ENCODE assay signal across 15 cellular contexts in the genomic region with DNA sequence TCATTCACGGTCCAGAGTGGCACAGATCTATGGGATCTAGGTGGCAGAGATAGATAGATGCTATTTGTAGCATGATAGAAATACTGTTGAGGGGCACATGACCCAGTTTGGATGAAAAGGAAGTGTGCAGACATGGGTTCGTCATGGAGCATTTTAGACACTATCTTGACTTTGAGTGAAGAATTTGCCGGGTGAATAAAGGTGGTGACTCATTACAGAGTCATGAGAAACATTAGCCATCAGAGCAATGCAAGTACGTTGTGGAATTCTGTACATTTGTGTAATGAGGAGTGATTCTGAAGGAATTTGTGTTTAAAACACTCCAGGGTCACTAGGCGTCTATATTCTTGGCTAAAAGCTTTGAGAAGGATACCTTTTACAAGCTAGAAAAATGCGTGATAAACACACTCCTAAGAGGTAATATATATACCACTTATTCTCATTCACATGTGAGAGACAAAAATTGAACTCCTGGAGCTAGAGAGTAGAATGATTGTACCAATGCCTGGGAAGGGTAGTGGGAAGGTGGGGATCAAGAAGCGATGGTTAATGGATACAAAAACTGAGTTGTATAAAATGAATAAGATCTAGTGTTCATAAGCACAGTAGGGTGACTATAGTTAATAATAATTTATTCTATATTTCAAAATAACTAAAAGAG.
A peak's percentile ranks its signal among the peaks of the same experiment; 100 is the strongest.
DNase-seq lines count a peak whose midpoint lies in the region; ATAC-seq, FAIRE-seq and TF ChIP-seq lines count a peak whose summit lies in the region.
"Had no signal": no experiment of that assay in that cellular context is flagged by ENCODE, and none has a peak within 500 bp of the region (broad histone marks: within the 10 kb centered on the region; RNA-seq: fewer than 3 reads in every experiment).

No MANE protein-coding gene starts in this region.

- peak overlapping the region; percentile 48 to 71 for H3K27ac ChIP-seq in A549
- no peak overlapping the region for H3K27ac ChIP-seq in mesendoderm (ENCODE audit: low read depth, low read length)
- no peak overlapping the region for H3K27ac ChIP-seq in tibial artery

- H4K5ac ChIP-seq in mesendoderm (ENCODE audit: low read length) = no peak overlapping the region

- no peak overlapping the region for H2BK5ac ChIP-seq in mesendoderm (ENCODE audit: low read length)

- no peak for TF ChIP-seq POLR2A in A549 (IDR thresholded peaks at IDR 0.05; ENCODE audit: low read length)

- H3K9ac ChIP-seq in mesendoderm (ENCODE audit: low read length) = no peak overlapping the region

- no peak for TF ChIP-seq EP300 in A549 (IDR thresholded peaks at IDR 0.05)

- WGBS in A549 (ENCODE audit: missing lambda C conversion rate) = 5% methylated on average over 7 of the region's 7 CpGs
- no CpG with 5 or more reads among the region's 7 CpGs for WGBS in mesendoderm (ENCODE audit: extremely low coverage, insufficient coverage, low lambda C conversion rate)

- no peaks in the 10 kb centered on the region; the same call in 2 of the 3 replicates for H3K9me3 ChIP-seq in A549
- H3K9me3 ChIP-seq in tibial artery = no peaks in the 10 kb centered on the region

- CTCF ChIA-PET in A549 (lab: Yijun Ruan, JAX) = no interaction called here

- no peak overlapping the region for H2BK120ac ChIP-seq in mesendoderm (ENCODE audit: low read depth, low read length)

- TF ChIP-seq CTCF in A549 (IDR thresholded peaks at IDR 0.05) = no peak
- no peak for TF ChIP-seq CTCF in tibial artery (IDR thresholded peaks at IDR 0.05)

- no peak overlapping the region for H3K23ac ChIP-seq in mesendoderm (ENCODE audit: low read length)

- H3K36me3 ChIP-seq in mesendoderm (ENCODE audit: control insufficient read depth, insufficient read depth, low read length) (no peaks in the 10 kb centered on the region), tibial artery (no peaks in the 10 kb centered on the region)

- no peak for FAIRE-seq in A549 (lab: Jason Lieb, UNC)

- H3K79me2 ChIP-seq in mesendoderm (ENCODE audit: control insufficient read depth, insufficient read depth, low read length) = no peaks in the 10 kb centered on the region

- intact Hi-C loops in tibial artery (cut with DNase I; ENCODE audit: low total_unique reads) = no loop called here

- peak in 1 of 2 experiments; percentile 60 for DNase-seq in A549 (ENCODE audit: low read depth in 1 of 2, low spot score in 1 of 2)
- DNase-seq in HPDE6-E6E7 (ENCODE audit: extremely low spot score) = peak; percentile 25
- DNase-seq in amniotic epithelial cell (ENCODE audit: low read depth) = peak; percentile 89
- DNase-seq in hepatic stellate cell (ENCODE audit: low spot score) = peak; percentile 23
- DNase-seq in mesendoderm = no peak
- DNase-seq in tibial artery = no peak
- DNase-seq: activated CD4-positive, alpha-beta T cell treated with anti-CD3 and anti-CD28 coated beads for 36 hours; activated gamma-delta T cell treated with Interleukin-2 at 50 U/mL for 16 hours; GF-D8; naive B cell; NCI-H510A; stimulated activated naive B cell treated with anti-CD40 and anti-IgM and Interleukin-4, amounts not matched to agents 10 μg/mL and 1 μg/mL and 100 μg/mL, for 72 hours had no signal

- H4K8ac ChIP-seq in mesendoderm (ENCODE audit: low read depth, low read length) = no peak overlapping the region

- H3K56ac ChIP-seq in mesendoderm (ENCODE audit: low read length) = no peak overlapping the region

- H3K4me3 ChIP-seq in A549 (no peak overlapping the region), mesendoderm (ENCODE audit: low read length) (no peak overlapping the region), tibial artery (no peak overlapping the region)
- H3K4me3 ChIP-seq: GM23338 had no signal

- peaks cover 8% of the 10 kb centered on the region for H3K4me1 ChIP-seq in A549
- no peaks in the 10 kb centered on the region for H3K4me1 ChIP-seq in mesendoderm (ENCODE audit: control insufficient read depth, low read depth, low read length)
- peaks cover 0 to 4% (median 0%) of the 10 kb centered on the region in 4 donors for H3K4me1 ChIP-seq in tibial artery

- H3K4me2 ChIP-seq in A549 = peak overlapping the region; percentile 50
- no peak overlapping the region for H3K4me2 ChIP-seq in mesendoderm (ENCODE audit: low read length)
- H3K4me2 ChIP-seq: GM23338 had no signal

- no peak for TF ChIP-seq RAD21 in A549 (conservative IDR thresholded peaks at IDR 0.05 in 1 of 2, IDR thresholded peaks at IDR 0.05 in 1 of 2)

- no peak overlapping the region for H2BK15ac ChIP-seq in mesendoderm (replicated peaks; ENCODE audit: low read depth)

- no peaks in the 10 kb centered on the region for H3K79me1 ChIP-seq in mesendoderm (ENCODE audit: low read length)

- H2AK5ac ChIP-seq in mesendoderm (ENCODE audit: low read length) = no peak overlapping the region

- H3K27me3 ChIP-seq in mesendoderm (ENCODE audit: insufficient read depth, low read length, poor library complexity) (no peaks in the 10 kb centered on the region), tibial artery (no peaks in the 10 kb centered on the region)

- no peak overlapping the region for H3K4ac ChIP-seq in mesendoderm (ENCODE audit: low read depth, low read length)

- H3K18ac ChIP-seq in mesendoderm (ENCODE audit: low read length) = no peak overlapping the region

- POLR2A ChIA-PET in A549 (lab: Yijun Ruan, JAX) = interaction anchor here (0.5 kb wide), 1 partner anchor 85 kb away, joined by 3 read pairs; no protein-coding TSS in a partner anchor

- peak; percentile 90 to 94 for ATAC-seq in A549
- no peak for ATAC-seq in GM19395 (IDR thresholded peaks at IDR 0.05; ENCODE audit: unreplicated experiment)
- ATAC-seq in HG02970 (IDR thresholded peaks at IDR 0.05; ENCODE audit: low FRiP score, unreplicated experiment) = no peak
- ATAC-seq: activated CD4-positive, alpha-beta T cell treated with anti-CD3 and anti-CD28 coated beads for 36 hours; GM23338; stimulated activated naive B cell treated with anti-CD40 and anti-IgM and Interleukin-4, amounts not matched to agents 10 μg/mL and 1 μg/mL and 100 μg/mL, for 72 hours had no signal

TF ChIP-seq in A549, 52 proteins besides CTCF, POLR2A, EP300 and RAD21:
- TF ChIP-seq FOXS1 (CRISPR knock-in tag; IDR thresholded peaks at IDR 0.05) = no peak
- TF ChIP-seq KDM1A (IDR thresholded peaks at IDR 0.05; ENCODE audit: low read depth) = no peak
- TF ChIP-seq TP53 (CRISPR knock-in tag; IDR thresholded peaks at IDR 0.05) = no peak
- TF ChIP-seq EHMT2 (IDR thresholded peaks at IDR 0.05; ENCODE audit: low read depth) = no peak
- TF ChIP-seq HOXB13 (CRISPR knock-in tag; IDR thresholded peaks at IDR 0.05; ENCODE audit: low read depth) = no peak
- TF ChIP-seq ZFP36 (IDR thresholded peaks at IDR 0.05; ENCODE audit: borderline replicate concordance, partially characterized antibody) = no peak
- no peak for TF ChIP-seq MAZ (IDR thresholded peaks at IDR 0.05; ENCODE audit: borderline replicate concordance, low read depth, low read length)
- TF ChIP-seq JUNB (IDR thresholded peaks at IDR 0.05) = peak; percentile 68
- TF ChIP-seq SREBF2 (IDR thresholded peaks at IDR 0.05) = no peak
- peak; percentile 53; the same call in 1 of the 2 replicates for TF ChIP-seq FOSL2 (IDR thresholded peaks at IDR 0.05)
- TF ChIP-seq FOSL2 (CRISPR knock-in tag; IDR thresholded peaks at IDR 0.05) = peak; percentile 84
- TF ChIP-seq GATA3 (IDR thresholded peaks at IDR 0.05; ENCODE audit: borderline replicate concordance) = peak; percentile 29; the same call in 1 of the 2 replicates
- TF ChIP-seq CBX8 (IDR thresholded peaks at IDR 0.05) = no peak

Comparison
In these comparisons a context has a peak if more than half of its experiments do, and no peak if none do; other contexts are left out.
1. ATAC-seq: peak in A549 (2 of 2); none in GM19395 (single experiment) and HG02970 (single experiment).
2. DNase-seq: peak in HPDE6-E6E7 (single experiment), amniotic epithelial cell (single experiment) and hepatic stellate cell (single experiment); none in mesendoderm (single experiment) and tibial artery (0 of 2).
3. H3K27ac ChIP-seq: peak in A549 (2 of 2); none in mesendoderm (single experiment) and tibial artery (0 of 2).